Comparison of ENCODE assay signal across 22 cellular contexts in genomic region chr5:111375645-111376044, GRCh38.
DNase-seq lines count a peak whose midpoint lies in the region; ATAC-seq, FAIRE-seq and TF ChIP-seq lines count a peak whose summit lies in the region.
"Had no signal": no experiment of that assay in that cellular context is flagged by ENCODE, and none has a peak within 500 bp of the region (broad histone marks: within the 10 kb centered on the region; RNA-seq: fewer than 3 reads in every experiment).

No MANE protein-coding gene starts in this region.

- BruUV-seq in K562 (replicated peaks; lab: Mats Ljungman, UMichigan) = no TSS peak

- in situ Hi-C loops in K562 (cut with MboI) = no loop called here

- no peaks in the 10 kb centered on the region for H3K9me3 Mint-ChIP-seq in activated T-cell treated with anti-CD3 and anti-CD28 coated beads, Interleukin-2, amount 50 U/mL, for 72 hours
- no peaks in the 10 kb centered on the region for H3K9me3 Mint-ChIP-seq in activated T-cell treated with anti-CD3 and anti-CD28 coated beads, Interleukin-2, amount 50 U/mL, for 24 hours
- H3K9me3 Mint-ChIP-seq in CD8-positive, alpha-beta T cell = no peaks in the 10 kb centered on the region
- no peaks in the 10 kb centered on the region for H3K9me3 Mint-ChIP-seq in activated naive CD8-positive, alpha-beta T cell treated with anti-CD3 and anti-CD28 coated beads, Interleukin-2, amount 50 U/mL, for 24 hours
- H3K9me3 Mint-ChIP-seq: CD4-positive, alpha-beta memory T cell had no signal

- no peak for ATAC-seq in activated T-cell treated with anti-CD3 and anti-CD28 coated beads, Interleukin-2, amount 50 U/mL, for 72 hours (replicated peaks in 1 of 2)
- ATAC-seq in A549 = no peak
- ATAC-seq in CD8-positive, alpha-beta T cell = no peak
- no peak for ATAC-seq in K562
- ATAC-seq in activated naive CD8-positive, alpha-beta T cell treated with anti-CD3 and anti-CD28 coated beads, Interleukin-2, amount 50 U/mL, for 24 hours = no peak

- TF ChIP-seq RAD21 in A549 (conservative IDR thresholded peaks at IDR 0.05 in 1 of 2, IDR thresholded peaks at IDR 0.05 in 1 of 2) (no peak), K562 (CRISPR knock-in tag; conservative IDR thresholded peaks at IDR 0.05 in 1 of 2, IDR thresholded peaks at IDR 0.05 in 1 of 2) (no peak)

- intact Hi-C loops in CD8-positive, alpha-beta T cell (cut with DNase I, micrococcal nuclease) = no loop called here
- intact Hi-C loops in K562 (cut with micrococcal nuclease) = no loop called here

- TF ChIP-seq EP300 in A549 (IDR thresholded peaks at IDR 0.05) (no peak), K562 (IDR thresholded peaks at IDR 0.05; ENCODE audit: low read length) (no peak)

- H3K27ac ChIP-seq in A549 (no peak overlapping the region), K562 (ENCODE audit: extremely low read depth, low read depth, low read length) (no peak overlapping the region)
- no peak overlapping the region for H3K27ac ChIP-seq in CD8-positive, alpha-beta T cell (ENCODE audit: low read depth, low read length)
- H3K27ac ChIP-seq: BLaER1 had no signal

- WGBS in A549 (ENCODE audit: missing lambda C conversion rate) = 33% methylated on average over 2 of the region's 2 CpGs
- WGBS in K562 (ENCODE audit: insufficient coverage, low coverage, missing lambda C conversion rate) = 0% methylated on average over 2 of the region's 2 CpGs

- peaks cover 18% of the 10 kb centered on the region for H3K4me1 Mint-ChIP-seq in activated T-cell treated with anti-CD3 and anti-CD28 coated beads, Interleukin-2, amount 50 U/mL, for 72 hours (ENCODE audit: low read depth)
- H3K4me1 Mint-ChIP-seq in activated T-cell treated with anti-CD3 and anti-CD28 coated beads, Interleukin-2, amount 50 U/mL, for 24 hours (ENCODE audit: low read depth) = peaks cover 35% of the 10 kb centered on the region
- peaks cover 63% of the 10 kb centered on the region for H3K4me1 Mint-ChIP-seq in CD8-positive, alpha-beta T cell (ENCODE audit: low read depth)
- H3K4me1 Mint-ChIP-seq in activated naive CD8-positive, alpha-beta T cell treated with anti-CD3 and anti-CD28 coated beads, Interleukin-2, amount 50 U/mL, for 24 hours = peaks cover 5% of the 10 kb centered on the region
- H3K4me1 Mint-ChIP-seq: CD14-positive monocyte had no signal

- DNase-seq in activated T-cell treated with anti-CD3 and anti-CD28 coated beads, Interleukin-2, amount 50 U/mL, for 72 hours = no peak
- no peak for DNase-seq in activated T-cell treated with anti-CD3 and anti-CD28 coated beads, Interleukin-2, amount 50 U/mL, for 24 hours
- DNase-seq in A549 (ENCODE audit: low read depth in 1 of 2, low spot score in 1 of 2) (no peak), K562 (ENCODE audit: extremely low read depth in 1 of 4, low spot score in 3 of 4) (no peak)
- DNase-seq in CD8-positive, alpha-beta T cell = no peak
- no peak for DNase-seq in stimulated activated CD8-positive, alpha-beta memory T cell treated with anti-CD3 and anti-CD28 coated beads, Interleukin-4, amount 100 ng/mL, for 48 hours
- DNase-seq in activated naive CD8-positive, alpha-beta T cell treated with anti-CD3 and anti-CD28 coated beads, Interleukin-2, amount 50 U/mL, for 24 hours = no peak
- DNase-seq: ACHN; BE2C; C1 segment of cervical spinal cord; Caco-2; Calu3; CD4-positive, alpha-beta memory T cell; CD4-positive, CD25-positive, alpha-beta regulatory T cell; DMS79 treated with DMSO at 0.1 percent for 48 hours; GF-D8 had no signal

- no peaks in the 10 kb centered on the region for H3K4me1 ChIP-seq in A549
- H3K4me1 ChIP-seq in CD8-positive, alpha-beta T cell (ENCODE audit: insufficient read depth, low read length) = no peaks in the 10 kb centered on the region
- no peaks in the 10 kb centered on the region for H3K4me1 ChIP-seq in K562 (replicated peaks in 1 of 2; ENCODE audit: control insufficient read depth in 2 of 2, insufficient read depth in 2 of 2, low read length in 2 of 2)
- H3K4me1 ChIP-seq: BLaER1, Caco-2 had no signal

- no peak for FAIRE-seq in A549 (lab: Jason Lieb, UNC)
- FAIRE-seq in K562 (lab: Jason Lieb, UNC) = no peak
- FAIRE-seq: D721Med, G401.6, GM12891, GM19239 had no signal

- POLR2A ChIA-PET in A549 (lab: Yijun Ruan, JAX) = no interaction called here
- POLR2A ChIA-PET in CD8-positive, alpha-beta T cell (lab: Charles Lee) = interaction anchor here (0.9 kb wide), 1 partner anchor 38 kb away, joined by 3 read pairs; no protein-coding TSS in a partner anchor
- POLR2A ChIA-PET in K562 (lab: Yijun Ruan, JAX) = interaction anchor here (0.8 kb wide), 1 partner anchor 53 kb away, joined by 3 read pairs; no protein-coding TSS in a partner anchor

- H3K36me3 Mint-ChIP-seq in activated T-cell treated with anti-CD3 and anti-CD28 coated beads, Interleukin-2, amount 50 U/mL, for 72 hours (ENCODE audit: insufficient read depth in 2 of 2) = peaks cover 0 to 17% of the 10 kb centered on the region in 2 donors
- H3K36me3 Mint-ChIP-seq in activated T-cell treated with anti-CD3 and anti-CD28 coated beads, Interleukin-2, amount 50 U/mL, for 24 hours (ENCODE audit: low read depth) = peaks cover 67% of the 10 kb centered on the region
- peaks cover 69% of the 10 kb centered on the region for H3K36me3 Mint-ChIP-seq in CD8-positive, alpha-beta T cell
- peaks cover 28% of the 10 kb centered on the region for H3K36me3 Mint-ChIP-seq in activated naive CD8-positive, alpha-beta T cell treated with anti-CD3 and anti-CD28 coated beads, Interleukin-2, amount 50 U/mL, for 24 hours (ENCODE audit: low read depth)
- H3K36me3 Mint-ChIP-seq: CD14-positive monocyte had no signal

- no peak overlapping the region for H3K4me3 Mint-ChIP-seq in activated T-cell treated with anti-CD3 and anti-CD28 coated beads, Interleukin-2, amount 50 U/mL, for 72 hours
- H3K4me3 Mint-ChIP-seq in activated T-cell treated with anti-CD3 and anti-CD28 coated beads, Interleukin-2, amount 50 U/mL, for 24 hours = no peak overlapping the region
- H3K4me3 Mint-ChIP-seq in CD8-positive, alpha-beta T cell = no peak overlapping the region
- no peak overlapping the region for H3K4me3 Mint-ChIP-seq in activated naive CD8-positive, alpha-beta T cell treated with anti-CD3 and anti-CD28 coated beads, Interleukin-2, amount 50 U/mL, for 24 hours
- H3K4me3 Mint-ChIP-seq: CD14-positive monocyte; CD4-positive, CD25-positive, alpha-beta regulatory T cell had no signal

- TF ChIP-seq POLR2A in A549 (IDR thresholded peaks at IDR 0.05; ENCODE audit: low read length) (no peak), K562 (conservative IDR thresholded peaks at IDR 0.05) (no peak)

- no peaks in the 10 kb centered on the region for H3K36me3 ChIP-seq in CD8-positive, alpha-beta T cell (ENCODE audit: insufficient read depth, low read length)
- no peaks in the 10 kb centered on the region for H3K36me3 ChIP-seq in K562 (ENCODE audit: control insufficient read depth, insufficient read depth, low read length)
- H3K36me3 ChIP-seq: BLaER1 had no signal

- H2AFZ ChIP-seq in K562 (ENCODE audit: low read depth, low read length) = no peak overlapping the region

- no peaks in the 10 kb centered on the region for H4K20me1 ChIP-seq in K562 (replicated peaks; ENCODE audit: control insufficient read depth, insufficient read depth, low read length)
- H4K20me1 ChIP-seq: BLaER1 had no signal

- no peaks in the 10 kb centered on the region for H3K9me1 ChIP-seq in K562 (ENCODE audit: control insufficient read depth, insufficient read depth, low read length)

- H3K27me3 Mint-ChIP-seq in activated T-cell treated with anti-CD3 and anti-CD28 coated beads, Interleukin-2, amount 50 U/mL, for 72 hours (ENCODE audit: low read depth) = no peaks in the 10 kb centered on the region
- H3K27me3 Mint-ChIP-seq in activated T-cell treated with anti-CD3 and anti-CD28 coated beads, Interleukin-2, amount 50 U/mL, for 24 hours = no peaks in the 10 kb centered on the region
- H3K27me3 Mint-ChIP-seq in CD8-positive, alpha-beta T cell (ENCODE audit: low read depth) = no peaks in the 10 kb centered on the region
- no peaks in the 10 kb centered on the region for H3K27me3 Mint-ChIP-seq in activated naive CD8-positive, alpha-beta T cell treated with anti-CD3 and anti-CD28 coated beads, Interleukin-2, amount 50 U/mL, for 24 hours
- H3K27me3 Mint-ChIP-seq: CD4-positive, alpha-beta memory T cell; CD4-positive, CD25-positive, alpha-beta regulatory T cell had no signal

- no peak overlapping the region for H3K4me2 ChIP-seq in A549
- H3K4me2 ChIP-seq in K562 (ENCODE audit: insufficient read depth, low read length) = no peak overlapping the region
- H3K4me2 ChIP-seq: BLaER1 had no signal

- no peak overlapping the region for H3K9ac ChIP-seq in K562 (ENCODE audit: insufficient read depth in 1 of 2, low read depth in 2 of 2, low read length in 2 of 2)
- H3K9ac ChIP-seq: BLaER1 had no signal

- TF ChIP-seq CTCF in A549 (IDR thresholded peaks at IDR 0.05) (no peak), K562 (IDR thresholded peaks at IDR 0.05 in 2 of 3, conservative IDR thresholded peaks at IDR 0.05 in 1 of 3; ENCODE audit: insufficient read depth in 2 of 3, low read depth in 1 of 3, low read length in 3 of 3) (no peak)
- no peak for TF ChIP-seq CTCF in CD8-positive, alpha-beta T cell (IDR thresholded peaks at IDR 0.05)

- H3K4me3 ChIP-seq in A549 = no peak overlapping the region
- no peak overlapping the region for H3K4me3 ChIP-seq in CD8-positive, alpha-beta T cell (ENCODE audit: low read depth, low read length)
- no peak overlapping the region for H3K4me3 ChIP-seq in K562
- H3K4me3 ChIP-seq: BLaER1 had no signal

- peak overlapping the region; percentile 50 for H3K27ac Mint-ChIP-seq in activated T-cell treated with anti-CD3 and anti-CD28 coated beads, Interleukin-2, amount 50 U/mL, for 72 hours
- H3K27ac Mint-ChIP-seq in activated T-cell treated with anti-CD3 and anti-CD28 coated beads, Interleukin-2, amount 50 U/mL, for 24 hours = no peak overlapping the region
- peak overlapping the region; percentile 30 for H3K27ac Mint-ChIP-seq in CD8-positive, alpha-beta T cell
- H3K27ac Mint-ChIP-seq in activated naive CD8-positive, alpha-beta T cell treated with anti-CD3 and anti-CD28 coated beads, Interleukin-2, amount 50 U/mL, for 24 hours = no peak overlapping the region
- H3K27ac Mint-ChIP-seq: CD14-positive monocyte had no signal

- H3K27me3 ChIP-seq in CD8-positive, alpha-beta T cell (ENCODE audit: insufficient read depth, low read length) = no peaks in the 10 kb centered on the region
- H3K27me3 ChIP-seq in K562 (ENCODE audit: control insufficient read depth in 2 of 2, insufficient read depth in 2 of 2, low read length in 2 of 2) = no peaks in the 10 kb centered on the region
- H3K27me3 ChIP-seq: BE2C, BLaER1 had no signal

- H3K9me3 ChIP-seq in A549 (no peaks in the 10 kb centered on the region), K562 (replicated peaks; ENCODE audit: control insufficient read depth, insufficient read depth, low read depth, low read length) (no peaks in the 10 kb centered on the region)
- H3K9me3 ChIP-seq in CD8-positive, alpha-beta T cell (ENCODE audit: low read length) = no peaks in the 10 kb centered on the region
- H3K9me3 ChIP-seq: BE2C, BLaER1, Caco-2 had no signal

- CTCF ChIA-PET in A549 (lab: Yijun Ruan, JAX) = no interaction called here
- CTCF ChIA-PET in CD8-positive, alpha-beta T cell (lab: Charles Lee) = interaction anchor here (0.6 kb wide), 1 partner anchor 79 kb away, joined by 3 read pairs; no protein-coding TSS in a partner anchor
- CTCF ChIA-PET in K562 (lab: Yijun Ruan, JAX; ENCODE audit: low intra/inter-chr PET ratio) = no interaction called here

- no peaks in the 10 kb centered on the region for H3K79me2 ChIP-seq in K562 (ENCODE audit: control insufficient read depth, insufficient read depth, low read length)

TF ChIP-seq in K562, 482 proteins besides CTCF, POLR2A, EP300 and RAD21 (continues in another document):
- peak; percentile 9; the same call in 1 of the 2 replicates for TF ChIP-seq ZNF316 (IDR thresholded peaks at IDR 0.05)

Comparison
In these comparisons a context has a peak if more than half of its experiments do, and no peak if none do; other contexts are left out.
1. H3K27ac Mint-ChIP-seq: peak in activated T-cell treated with anti-CD3 and anti-CD28 coated beads, Interleukin-2, amount 50 U/mL, for 72 hours (single experiment) and CD8-positive, alpha-beta T cell (single experiment); none in activated T-cell treated with anti-CD3 and anti-CD28 coated beads, Interleukin-2, amount 50 U/mL, for 24 hours (single experiment) and activated naive CD8-positive, alpha-beta T cell treated with anti-CD3 and anti-CD28 coated beads, Interleukin-2, amount 50 U/mL, for 24 hours (single experiment).